ENCODE assay signal across 26 cellular contexts in the genomic region with DNA sequence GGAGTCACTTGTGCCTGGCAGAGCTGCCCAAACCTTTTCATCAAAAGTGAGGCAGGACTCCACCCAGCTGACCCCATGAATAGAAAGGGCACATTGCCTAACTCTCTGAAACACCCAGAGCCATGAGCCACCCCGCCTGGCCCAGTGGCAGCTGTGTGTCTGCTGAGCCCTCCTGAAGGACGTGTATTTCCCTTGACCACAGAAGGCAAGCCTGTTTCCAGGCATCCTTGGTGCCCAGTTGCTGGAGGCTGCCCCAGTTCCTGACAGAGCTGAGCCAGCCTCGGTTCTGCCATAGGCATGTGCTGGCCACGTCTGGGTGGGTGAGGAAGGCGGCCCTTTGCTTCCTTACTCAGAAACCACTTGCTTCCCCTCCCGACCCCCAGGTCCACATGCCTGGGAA.
"Had no signal": no experiment of that assay in that cellular context is flagged by ENCODE, and none has a peak within 500 bp of the region (broad histone marks: within the 10 kb centered on the region; RNA-seq: fewer than 3 reads in every experiment).

No MANE protein-coding gene starts in this region.

- FAIRE-seq: pancreas, small intestine had no signal

- H3K27ac ChIP-seq: hepatocyte, left ventricle myocardium inferior, pancreas, prostate gland, spleen, suprapubic skin, tibial nerve, vagina had no signal

- H3K9me3 ChIP-seq: left ventricle myocardium inferior, pancreas, prostate gland, spleen, suprapubic skin, tibial nerve, vagina had no signal

- H3K4me1 Mint-ChIP-seq: stimulated activated effector memory CD8-positive, alpha-beta T cell treated with anti-CD3 and anti-CD28 coated beads, Interleukin-12 subunit alpha, Interleukin-12 subunit beta, amount 100 ng/mL, for 72 hours had no signal

- H3K4me1 ChIP-seq: pancreas, prostate gland, spleen had no signal

- H3K4me3 ChIP-seq: hepatocyte, left ventricle myocardium inferior, lung, pancreas, prostate gland, spleen, suprapubic skin, tibial nerve, vagina had no signal

- DNase-seq: islet precursor cell; kidney glomerular epithelial cell; left colon; left ventricle myocardium inferior; mesendoderm; naive thymus-derived CD4-positive, alpha-beta T cell; nucleus accumbens; retina; small intestine; spleen; stimulated activated CD4-positive, alpha-beta T cell treated with anti-CD3 and anti-CD28 coated beads, Interleukin-4, amount 100 ng/mL, for 24 hours; stimulated activated naive CD4-positive, alpha-beta T cell had no signal

- H3K27ac Mint-ChIP-seq: mesothelial cell of epicardium; naive thymus-derived CD4-positive, alpha-beta T cell; natural killer cell treated with Interleukin-12 subunit alpha and Interleukin-12 subunit beta and Interleukin-15 and Interleukin-18, amount 100 ng/mL, for 72 hours; stimulated activated effector memory CD8-positive, alpha-beta T cell treated with anti-CD3 and anti-CD28 coated beads, Interleukin-12 subunit alpha, Interleukin-12 subunit beta, amount 100 ng/mL, for 72 hours; stimulated activated naive CD8-positive, alpha-beta T cell treated with anti-CD3 and anti-CD28 coated beads, Interleukin-15, Interleukin-2, amounts not matched to agents 100 ng/mL and 50 ng/mL, for 24 hours; type B pancreatic cell had no signal

- H3K4me3 Mint-ChIP-seq: mesothelial cell of epicardium; naive thymus-derived CD4-positive, alpha-beta T cell; natural killer cell treated with Interleukin-12 subunit alpha and Interleukin-12 subunit beta and Interleukin-15 and Interleukin-18, amount 100 ng/mL, for 72 hours; stimulated activated effector memory CD8-positive, alpha-beta T cell treated with anti-CD3 and anti-CD28 coated beads, Interleukin-12 subunit alpha, Interleukin-12 subunit beta, amount 100 ng/mL, for 72 hours; stimulated activated naive CD8-positive, alpha-beta T cell treated with anti-CD3 and anti-CD28 coated beads, Interleukin-15, Interleukin-2, amounts not matched to agents 100 ng/mL and 50 ng/mL, for 24 hours; type B pancreatic cell had no signal

- H3K27me3 Mint-ChIP-seq: stimulated activated naive CD8-positive, alpha-beta T cell treated with anti-CD3 and anti-CD28 coated beads, Interleukin-15, Interleukin-2, amounts not matched to agents 100 ng/mL and 50 ng/mL, for 24 hours had no signal

- H2AFZ ChIP-seq: hepatocyte had no signal

- H3K27me3 ChIP-seq: hepatocyte, pancreas, suprapubic skin, tibial nerve, vagina had no signal

- H3K4me2 ChIP-seq: hepatocyte had no signal

- H3K36me3 ChIP-seq: left ventricle myocardium inferior, pancreas, prostate gland, spleen, suprapubic skin, tibial nerve, vagina had no signal

- H3K36me3 Mint-ChIP-seq: mesothelial cell of epicardium; naive thymus-derived CD4-positive, alpha-beta T cell; natural killer cell treated with Interleukin-12 subunit alpha and Interleukin-12 subunit beta and Interleukin-15 and Interleukin-18, amount 100 ng/mL, for 72 hours; stimulated activated effector memory CD8-positive, alpha-beta T cell treated with anti-CD3 and anti-CD28 coated beads, Interleukin-12 subunit alpha, Interleukin-12 subunit beta, amount 100 ng/mL, for 72 hours; type B pancreatic cell had no signal

- ATAC-seq: left colon; naive thymus-derived CD4-positive, alpha-beta T cell; natural killer cell treated with Interleukin-12 subunit alpha and Interleukin-12 subunit beta and Interleukin-15 and Interleukin-18, amount 100 ng/mL, for 72 hours; pancreas; right cardiac atrium; sciatic nerve; stimulated activated effector memory CD8-positive, alpha-beta T cell treated with anti-CD3 and anti-CD28 coated beads, Interleukin-12 subunit alpha, Interleukin-12 subunit beta, amount 100 ng/mL, for 72 hours had no signal
